Comparison of ENCODE assay signal across 22 cellular contexts in the genomic region with DNA sequence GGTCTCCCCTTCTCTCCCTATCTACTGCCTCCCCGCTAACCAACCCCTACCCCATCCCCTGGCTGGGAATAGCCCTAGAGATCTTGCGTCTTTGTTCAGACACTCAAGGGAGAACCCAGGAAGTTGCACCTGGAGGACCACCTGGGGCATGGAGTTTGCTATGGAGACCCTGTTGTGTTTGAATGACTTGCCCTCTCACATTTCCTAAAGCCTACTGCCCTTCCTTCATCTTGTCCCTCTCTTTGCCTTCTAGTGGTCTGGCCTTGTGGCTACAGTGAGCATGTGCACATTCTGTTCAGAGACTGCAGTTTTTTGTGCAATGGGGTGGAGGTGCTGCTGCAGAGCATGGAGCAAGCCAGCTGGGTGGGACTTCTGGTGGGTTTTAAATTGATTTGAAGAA.
"Had no signal": no experiment of that assay in that cellular context is flagged by ENCODE, and none has a peak within 500 bp of the region (broad histone marks: within the 10 kb centered on the region; RNA-seq: fewer than 3 reads in every experiment).

No MANE protein-coding gene starts in this region.

- H3K4me1 Mint-ChIP-seq: activated T-helper 17 cell treated with anti-CD3 and anti-CD28 coated beads, Interleukin-2, amount 50 U/mL, for 72 hours had no signal

- H3K36me3 Mint-ChIP-seq: activated naive CD8-positive, alpha-beta T cell treated with anti-CD3 and anti-CD28 coated beads, Interleukin-2, amount 10 ng/mL, durations not matched to agents 7 days and 5 days; brain; natural killer cell treated with Interleukin-12 subunit alpha and Interleukin-12 subunit beta and Interleukin-15 and Interleukin-18, amount 100 ng/mL, for 72 hours had no signal

- H3K27ac Mint-ChIP-seq: activated CD8-positive, alpha-beta T cell treated with anti-CD3 and anti-CD28 coated beads for 36 hours; activated naive CD8-positive, alpha-beta T cell treated with anti-CD3 and anti-CD28 coated beads, Interleukin-2, amount 10 ng/mL, durations not matched to agents 7 days and 5 days; activated T-helper 17 cell treated with anti-CD3 and anti-CD28 coated beads, Interleukin-2, amount 50 U/mL, for 72 hours; natural killer cell treated with Interleukin-12 subunit alpha and Interleukin-12 subunit beta and Interleukin-15 and Interleukin-18, amount 100 ng/mL, for 72 hours; progenitor cell of endocrine pancreas had no signal

- DNase-seq: activated CD4-positive, alpha-beta T cell treated with anti-CD3 and anti-CD28 coated beads for 48 hours; activated CD4-positive, CD25-positive, alpha-beta regulatory T cell; activated CD8-positive, alpha-beta T cell treated with anti-CD3 and anti-CD28 coated beads for 36 hours; activated naive CD4-positive, alpha-beta T cell; activated naive CD8-positive, alpha-beta T cell treated with anti-CD3 and anti-CD28 coated beads, Interleukin-2, amount 10 ng/mL, durations not matched to agents 7 days and 5 days; activated T-cell treated with anti-CD3 and anti-CD28 coated beads, Interleukin-2, amount 50 U/mL, for 1 hour; caudate nucleus; foreskin keratinocyte; hippocampal formation; lower lobe of right lung; stimulated activated CD4-positive, alpha-beta T cell treated with anti-CD3 and anti-CD28 coated beads, Interleukin-2, amount 100 ng/mL, for 24 hours; stimulated activated naive CD8-positive, alpha-beta T cell treated with anti-CD3 and anti-CD28 coated beads, Interleukin-15, Interleukin-2, amounts not matched to agents 100 U/mL and 50 U/mL, for 24 hours; substantia nigra; T-helper 9 cell; transverse colon had no signal

- H3K27ac ChIP-seq: foreskin keratinocyte, lower lobe of right lung, right atrium auricular region, transverse colon, vagina had no signal

- FAIRE-seq: colon had no signal

- H3K9me3 Mint-ChIP-seq: activated CD8-positive, alpha-beta T cell treated with anti-CD3 and anti-CD28 coated beads for 36 hours; activated naive CD8-positive, alpha-beta T cell treated with anti-CD3 and anti-CD28 coated beads, Interleukin-2, amount 10 ng/mL, durations not matched to agents 7 days and 5 days; activated T-helper 17 cell treated with anti-CD3 and anti-CD28 coated beads, Interleukin-2, amount 50 U/mL, for 72 hours; brain; natural killer cell treated with Interleukin-12 subunit alpha and Interleukin-12 subunit beta and Interleukin-15 and Interleukin-18, amount 100 ng/mL, for 72 hours had no signal

- H3K27me3 Mint-ChIP-seq: brain had no signal

- ATAC-seq: activated CD8-positive, alpha-beta T cell treated with anti-CD3 and anti-CD28 coated beads for 36 hours; activated T-helper 17 cell treated with anti-CD3 and anti-CD28 coated beads, Interleukin-2, amount 50 U/mL, for 72 hours; foreskin keratinocyte; lower lobe of right lung; natural killer cell treated with Interleukin-12 subunit alpha and Interleukin-12 subunit beta and Interleukin-15 and Interleukin-18, amount 100 ng/mL, for 72 hours; stimulated activated naive CD8-positive, alpha-beta T cell treated with anti-CD3 and anti-CD28 coated beads, Interleukin-15, Interleukin-2, amounts not matched to agents 100 U/mL and 50 U/mL, for 24 hours had no signal

- H3K4me3 Mint-ChIP-seq: activated CD8-positive, alpha-beta T cell treated with anti-CD3 and anti-CD28 coated beads for 36 hours; activated naive CD8-positive, alpha-beta T cell treated with anti-CD3 and anti-CD28 coated beads, Interleukin-2, amount 10 ng/mL, durations not matched to agents 7 days and 5 days; activated T-helper 17 cell treated with anti-CD3 and anti-CD28 coated beads, Interleukin-2, amount 50 U/mL, for 72 hours; brain; natural killer cell treated with Interleukin-12 subunit alpha and Interleukin-12 subunit beta and Interleukin-15 and Interleukin-18, amount 100 ng/mL, for 72 hours had no signal

- H3K4me3 ChIP-seq: lower lobe of right lung, right atrium auricular region, transverse colon, vagina had no signal

- H3K36me3 ChIP-seq: lower lobe of right lung, right atrium auricular region, transverse colon, vagina had no signal

- H3K9me3 ChIP-seq: lower lobe of right lung, right atrium auricular region, transverse colon, vagina had no signal

- H3K27me3 ChIP-seq: foreskin keratinocyte, right atrium auricular region, transverse colon, vagina had no signal
